8 cellular contexts compared by ENCODE assay signal in the genomic region with DNA sequence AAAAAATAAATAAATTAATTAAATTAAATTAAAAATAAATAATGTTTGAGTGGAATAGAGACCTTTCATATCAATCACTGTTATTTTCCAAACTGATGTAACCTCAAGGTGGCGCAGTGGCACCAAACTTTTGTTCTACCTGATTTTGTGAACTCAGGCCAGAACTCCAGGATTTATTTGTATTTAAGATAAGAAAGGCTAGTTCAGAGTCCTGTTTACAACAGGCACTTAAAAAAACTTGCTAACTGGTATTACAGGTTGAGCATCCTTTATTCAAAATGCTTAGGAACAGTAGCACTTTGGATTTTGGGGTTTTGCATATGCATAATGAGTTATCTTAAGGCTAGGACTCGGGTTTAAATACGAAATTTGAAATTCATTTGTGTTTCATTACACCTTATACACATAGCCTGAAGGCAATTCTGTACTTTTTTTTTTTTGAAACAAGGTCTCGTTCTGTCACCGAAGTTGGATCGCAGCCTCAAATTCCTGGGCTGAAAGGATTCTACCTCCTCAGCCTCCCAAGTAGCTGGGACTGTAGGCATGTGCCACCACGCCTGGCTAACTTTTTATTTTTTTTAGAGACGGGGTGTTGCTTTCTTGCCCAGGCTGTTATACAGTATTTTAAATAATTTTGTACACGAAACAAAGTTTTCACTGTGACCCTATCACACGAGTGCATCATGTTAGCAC. TPM values are rescaled to one million over a fixed set of nuclear protein-coding genes. Genes with fewer than 3 reads are reported as not detected.
A peak's percentile ranks its signal among the peaks of the same experiment; 100 is the strongest.
DNase-seq lines count a peak whose midpoint lies in the region; ATAC-seq, FAIRE-seq and TF ChIP-seq lines count a peak whose summit lies in the region.

No MANE protein-coding gene starts in this region.

- intact Hi-C loops in right cardiac atrium (cut with DNase I), result loop anchor here in 1 of 4 donors (10.0 kb wide), 1 partner anchor 373 kb away; no protein-coding TSS in a partner anchor

- peaks cover 7% of the 10 kb centered on the region for H3K36me3 Mint-ChIP-seq in activated CD8-positive, alpha-beta memory T cell treated with anti-CD3 and anti-CD28 coated beads, Interleukin-2, amount 10 ng/mL, durations not matched to agents 7 days and 5 days

- ATAC-seq in right cardiac atrium, result peak; percentile 17 to 22
- ATAC-seq in activated CD8-positive, alpha-beta memory T cell treated with anti-CD3 and anti-CD28 coated beads, Interleukin-2, amount 10 ng/mL, durations not matched to agents 7 days and 5 days, result no peak

- peaks cover 1% of the 10 kb centered on the region for H3K4me1 ChIP-seq in right cardiac atrium (ENCODE audit: control insufficient read depth, insufficient read depth, low read length)

- no peak overlapping the region for H3K27ac Mint-ChIP-seq in activated CD8-positive, alpha-beta memory T cell treated with anti-CD3 and anti-CD28 coated beads, Interleukin-2, amount 10 ng/mL, durations not matched to agents 7 days and 5 days

- no peaks in the 10 kb centered on the region for H3K9me3 Mint-ChIP-seq in activated CD8-positive, alpha-beta memory T cell treated with anti-CD3 and anti-CD28 coated beads, Interleukin-2, amount 10 ng/mL, durations not matched to agents 7 days and 5 days (ENCODE audit: low read depth)

- FAIRE-seq in TTC549 (lab: Jason Lieb, UNC), result peak; percentile 36

- no peak overlapping the region for H3K4me3 Mint-ChIP-seq in activated CD8-positive, alpha-beta memory T cell treated with anti-CD3 and anti-CD28 coated beads, Interleukin-2, amount 10 ng/mL, durations not matched to agents 7 days and 5 days

- no peak for DNase-seq in AG09309 (ENCODE audit: low read depth)
- DNase-seq in GM12864 (ENCODE audit: low read depth), result no peak
- DNase-seq in right cardiac atrium, result peak in 1 of 3 donors; percentile 38
- no peak for DNase-seq in SHP77 treated with DMSO at 0.1 percent for 48 hours (lab: John Stamatoyannopoulos, UW)
- no peak for DNase-seq in medulla oblongata (ENCODE audit: extremely low spot score)
- no peak for DNase-seq in activated CD8-positive, alpha-beta memory T cell treated with anti-CD3 and anti-CD28 coated beads, Interleukin-2, amount 10 ng/mL, durations not matched to agents 7 days and 5 days
- DNase-seq in globus pallidus (ENCODE audit: low spot score), result no peak

- CTCF ChIA-PET in activated CD8-positive, alpha-beta memory T cell treated with anti-CD3 and anti-CD28 coated beads, Interleukin-2, amount 10 ng/mL, durations not matched to agents 7 days and 5 days (lab: Charles Lee), result interaction anchor here (0.9 to 5.5 kb wide), 6 partner anchors 8 to 106 kb away, joined by 3 to 35 read pairs (median 5); no protein-coding TSS in a partner anchor

- no peak overlapping the region for H3K4me3 ChIP-seq in AG09309 (ENCODE audit: control insufficient read depth, low read depth, low read length)
- no peak overlapping the region for H3K4me3 ChIP-seq in GM12864 (ENCODE audit: low read depth, low read length)
- H3K4me3 ChIP-seq in right cardiac atrium (ENCODE audit: low read length), result no peak overlapping the region

- peak; percentile 30 for TF ChIP-seq CTCF in AG09309 (IDR thresholded peaks at IDR 0.05; ENCODE audit: control insufficient read depth, insufficient read depth, low read depth, low read length, missing control alignments)
- peak; percentile 42 for TF ChIP-seq CTCF in GM12864 (IDR thresholded peaks at IDR 0.05; ENCODE audit: low read depth, low read length, missing control alignments)

- no peak overlapping the region for H3K27ac ChIP-seq in right cardiac atrium (ENCODE audit: low read length)

- H3K27me3 ChIP-seq in right cardiac atrium (ENCODE audit: control insufficient read depth, insufficient read depth), result no peaks in the 10 kb centered on the region

- 81% methylated on average over 10 of the region's 10 CpGs for WGBS in right cardiac atrium

- H3K9me3 ChIP-seq in right cardiac atrium (ENCODE audit: control insufficient read depth, low read length), result no peaks in the 10 kb centered on the region

- no peaks in the 10 kb centered on the region for H3K27me3 Mint-ChIP-seq in activated CD8-positive, alpha-beta memory T cell treated with anti-CD3 and anti-CD28 coated beads, Interleukin-2, amount 10 ng/mL, durations not matched to agents 7 days and 5 days

- peaks cover 32% of the 10 kb centered on the region for H3K4me1 Mint-ChIP-seq in activated CD8-positive, alpha-beta memory T cell treated with anti-CD3 and anti-CD28 coated beads, Interleukin-2, amount 10 ng/mL, durations not matched to agents 7 days and 5 days

RNA-seq across cellular contexts. Expression of a gene that starts 32.4 kb away (rescaled TPM):
- total RNA-seq in right cardiac atrium, result 10 to 100 TPM; 45.4 to 47.4 (median 46.3) TPM
- polyA plus RNA-seq in right cardiac atrium, result 28.8 TPM
- 100 to 1,000 TPM in 1 of 2 experiments, 10 to 100 TPM in 1; 85.3 to 116 TPM for total RNA-seq in activated CD8-positive, alpha-beta memory T cell treated with anti-CD3 and anti-CD28 coated beads, Interleukin-2, amount 10 ng/mL, durations not matched to agents 7 days and 5 days

RNA-seq across cellular contexts. Expression of a gene that starts 34.9 kb away (rescaled TPM):
- total RNA-seq in right cardiac atrium, result 10 to 100 TPM; 22.9 to 41.1 (median 23.9) TPM
- 20.9 TPM for polyA plus RNA-seq in right cardiac atrium
- total RNA-seq in activated CD8-positive, alpha-beta memory T cell treated with anti-CD3 and anti-CD28 coated beads, Interleukin-2, amount 10 ng/mL, durations not matched to agents 7 days and 5 days, result 10 to 100 TPM; 15.9 to 21.6 TPM

RNA-seq across cellular contexts. Expression of a gene that starts 51.7 kb away (rescaled TPM):
- total RNA-seq in right cardiac atrium, result not detected
- not detected for polyA plus RNA-seq in right cardiac atrium
- not detected for total RNA-seq in activated CD8-positive, alpha-beta memory T cell treated with anti-CD3 and anti-CD28 coated beads, Interleukin-2, amount 10 ng/mL, durations not matched to agents 7 days and 5 days
